In genomic region chr3:64318001-64318400, GRCh38 we compare ENCODE assay signal across 36 cellular contexts.
DNase-seq lines count a peak whose midpoint lies in the region; FAIRE-seq and TF ChIP-seq lines count a peak whose summit lies in the region.
"Had no signal": no experiment of that assay in that cellular context is flagged by ENCODE, and none has a peak within 500 bp of the region (broad histone marks: within the 10 kb centered on the region; RNA-seq: fewer than 3 reads in every experiment).

No MANE protein-coding gene starts in this region.

- no peaks in the 10 kb centered on the region for H3K4me1 Mint-ChIP-seq in CD4-positive, alpha-beta memory T cell
- peaks cover 19% of the 10 kb centered on the region for H3K4me1 Mint-ChIP-seq in nephron progenitor cell
- H3K4me1 Mint-ChIP-seq: central memory CD8-positive, alpha-beta T cell; T-helper 17 cell had no signal

- H3K4me1 ChIP-seq in small intestine (ENCODE audit: control insufficient read depth in 2 of 2, insufficient read depth in 1 of 2, low read depth in 1 of 2, low read length in 1 of 2): peaks cover 0 to 2% of the 10 kb centered on the region in 2 donors
- no peaks in the 10 kb centered on the region for H3K4me1 ChIP-seq in CD4-positive, alpha-beta memory T cell (ENCODE audit: insufficient read depth, low read length)
- H3K4me1 ChIP-seq: BE2C, body of pancreas, foreskin keratinocyte, spleen, vagina had no signal

- WGBS in small intestine, 3 donors: 61 to 82% (median 65%) methylated on average over 3 of the region's 3 CpGs

- no peak overlapping the region for H3K27ac Mint-ChIP-seq in CD4-positive, alpha-beta memory T cell
- no peak overlapping the region for H3K27ac Mint-ChIP-seq in nephron progenitor cell
- H3K27ac Mint-ChIP-seq: activated naive CD8-positive, alpha-beta T cell treated with anti-CD3 and anti-CD28 coated beads, Interleukin-2, amount 50 U/mL, for 24 hours; activated T-cell treated with anti-CD3 and anti-CD28 coated beads, Interleukin-2, amount 50 U/mL, for 72 hours; endodermal cell; H9; stimulated activated naive CD8-positive, alpha-beta T cell treated with anti-CD3 and anti-CD28 coated beads, Interleukin-15, Interleukin-2, amounts not matched to agents 100 ng/mL and 50 ng/mL, for 24 hours; T-helper 17 cell had no signal

- H3K36me3 Mint-ChIP-seq in CD4-positive, alpha-beta memory T cell: no peaks in the 10 kb centered on the region
- no peaks in the 10 kb centered on the region for H3K36me3 Mint-ChIP-seq in nephron progenitor cell (ENCODE audit: low read depth)

- POLR2A ChIA-PET in CD4-positive, alpha-beta memory T cell (lab: Charles Lee; ENCODE audit: partially characterized antibody): no interaction called here

- no peak overlapping the region for H3K4me3 ChIP-seq in small intestine (ENCODE audit: low read depth in 1 of 2, low read length in 2 of 2)
- H3K4me3 ChIP-seq in CD4-positive, alpha-beta memory T cell (ENCODE audit: low read length in 2 of 2): no peak overlapping the region
- H3K4me3 ChIP-seq: body of pancreas, esophagus squamous epithelium, ovary, right atrium auricular region, SK-N-MC, spleen, thoracic aorta, vagina had no signal

- CTCF ChIA-PET in CD4-positive, alpha-beta memory T cell (lab: Charles Lee; ENCODE audit: partially characterized antibody): no interaction called here

- no peaks in the 10 kb centered on the region for H3K27me3 ChIP-seq in small intestine (ENCODE audit: control insufficient read depth in 2 of 2, insufficient read depth in 2 of 2, low read length in 2 of 2)
- no peaks in the 10 kb centered on the region for H3K27me3 ChIP-seq in CD4-positive, alpha-beta memory T cell (ENCODE audit: insufficient read depth, low read length)
- H3K27me3 ChIP-seq: BE2C, body of pancreas, esophagus squamous epithelium, foreskin keratinocyte, ovary, right atrium auricular region, spleen, vagina had no signal

- H3K27ac ChIP-seq in small intestine (ENCODE audit: low read depth in 1 of 2, low read length in 1 of 2): no peak overlapping the region
- no peak overlapping the region for H3K27ac ChIP-seq in CD4-positive, alpha-beta memory T cell (ENCODE audit: low read depth, low read length)
- H3K27ac ChIP-seq: body of pancreas, esophagus squamous epithelium, foreskin keratinocyte, ovary, right atrium auricular region, RWPE1, SK-N-MC, spleen, thoracic aorta, vagina had no signal

- H3K27me3 Mint-ChIP-seq in CD4-positive, alpha-beta memory T cell: peaks cover 0 to 2% of the 10 kb centered on the region in 2 donors
- H3K27me3 Mint-ChIP-seq in nephron progenitor cell (ENCODE audit: low read depth, poor library complexity): no peaks in the 10 kb centered on the region
- H3K27me3 Mint-ChIP-seq: central memory CD8-positive, alpha-beta T cell; stimulated activated naive CD8-positive, alpha-beta T cell treated with anti-CD3 and anti-CD28 coated beads, Interleukin-15, Interleukin-2, amounts not matched to agents 100 ng/mL and 50 ng/mL, for 24 hours had no signal

- no peak overlapping the region for H3K4me3 Mint-ChIP-seq in CD4-positive, alpha-beta memory T cell
- no peak overlapping the region for H3K4me3 Mint-ChIP-seq in nephron progenitor cell
- H3K4me3 Mint-ChIP-seq: activated naive CD8-positive, alpha-beta T cell treated with anti-CD3 and anti-CD28 coated beads, Interleukin-2, amount 50 U/mL, for 24 hours; activated T-cell treated with anti-CD3 and anti-CD28 coated beads, Interleukin-2, amount 50 U/mL, for 72 hours; central memory CD8-positive, alpha-beta T cell; endodermal cell; H9; stimulated activated naive CD8-positive, alpha-beta T cell treated with anti-CD3 and anti-CD28 coated beads, Interleukin-15, Interleukin-2, amounts not matched to agents 100 ng/mL and 50 ng/mL, for 24 hours; T-helper 17 cell had no signal

- no peaks in the 10 kb centered on the region for H3K9me3 Mint-ChIP-seq in CD4-positive, alpha-beta memory T cell
- no peaks in the 10 kb centered on the region for H3K9me3 Mint-ChIP-seq in nephron progenitor cell
- H3K9me3 Mint-ChIP-seq: activated naive CD8-positive, alpha-beta T cell treated with anti-CD3 and anti-CD28 coated beads, Interleukin-2, amount 50 U/mL, for 24 hours; activated T-cell treated with anti-CD3 and anti-CD28 coated beads, Interleukin-2, amount 50 U/mL, for 72 hours; central memory CD8-positive, alpha-beta T cell; endodermal cell; H9; stimulated activated naive CD8-positive, alpha-beta T cell treated with anti-CD3 and anti-CD28 coated beads, Interleukin-15, Interleukin-2, amounts not matched to agents 100 ng/mL and 50 ng/mL, for 24 hours had no signal

- no peak for TF ChIP-seq CTCF in nephron progenitor cell (IDR thresholded peaks at IDR 0.05)

- FAIRE-seq in small intestine (lab: Jason Lieb, UNC): no peak
- FAIRE-seq: GM12892, HepG2 had no signal

- no peaks in the 10 kb centered on the region for H3K36me3 ChIP-seq in small intestine (ENCODE audit: control insufficient read depth in 2 of 2, insufficient read depth in 2 of 2, low read length in 2 of 2)
- H3K36me3 ChIP-seq in CD4-positive, alpha-beta memory T cell (ENCODE audit: insufficient read depth, low read length): no peaks in the 10 kb centered on the region
- H3K36me3 ChIP-seq: BE2C, esophagus squamous epithelium, ovary, right atrium auricular region, spleen, thoracic aorta, vagina had no signal

- DNase-seq in EH (ENCODE audit: low read depth) (peak; percentile 35), SW480 (ENCODE audit: low spot score) (peak; percentile 73), foreskin melanocyte (peak; percentile 73), small intestine (peak; percentile 38), KG1 (lab: John Stamatoyannopoulos, UW) (no peak), nephron progenitor cell (no peak), NCI-H1092 treated with DMSO at 0.1 percent for 48 hours (lab: John Stamatoyannopoulos, UW) (no peak)
- DNase-seq in CD4-positive, alpha-beta memory T cell: no peak
- DNase-seq: ACHN; activated CD4-positive, alpha-beta T cell treated with anti-CD3 and anti-CD28 coated beads, Interleukin-2, amount 50 U/mL, for 48 hours; activated CD4-positive, CD25-positive, alpha-beta regulatory T cell treated with anti-CD3 and anti-CD28 coated beads, Interleukin-2, amount 50 U/mL, for 72 hours; activated naive CD8-positive, alpha-beta T cell treated with anti-CD3 and anti-CD28 coated beads, Interleukin-2, amount 50 U/mL, for 24 hours; activated T-cell treated with anti-CD3 and anti-CD28 coated beads, Interleukin-2, amount 50 U/mL, for 72 hours; BE2C; body of pancreas; dermis blood vessel endothelial cell; DMS153; endodermal cell; esophagus squamous epithelium; H9; NCI-H1694; ovary; spleen; stimulated activated CD4-positive, alpha-beta T cell treated with anti-CD3 and anti-CD28 coated beads, Interleukin-2, amount 100 ng/mL, for 24 hours; stimulated activated CD8-positive, alpha-beta memory T cell treated with anti-CD3 and anti-CD28 coated beads, Interleukin-4, amount 100 ng/mL, for 48 hours; T-helper 17 cell had no signal

- intact Hi-C loops in CD4-positive, alpha-beta memory T cell (cut with micrococcal nuclease): no loop called here

- no peaks in the 10 kb centered on the region for H3K9me3 ChIP-seq in small intestine (ENCODE audit: control insufficient read depth, low read depth)
- no peaks in the 10 kb centered on the region for H3K9me3 ChIP-seq in CD4-positive, alpha-beta memory T cell (ENCODE audit: control insufficient read depth in 1 of 2, low read length in 2 of 2)
- H3K9me3 ChIP-seq: BE2C, body of pancreas, esophagus squamous epithelium, ovary, right atrium auricular region, spleen, thoracic aorta, vagina had no signal

Comparison
In these comparisons a context has a peak if more than half of its experiments do, and no peak if none do; other contexts are left out.
1. DNase-seq: peak in EH (single experiment), SW480 (single experiment), foreskin melanocyte (single experiment) and small intestine (single experiment); none in CD4-positive, alpha-beta memory T cell (0 of 5), KG1 (single experiment), nephron progenitor cell (single experiment) and NCI-H1092 treated with DMSO at 0.1 percent for 48 hours (single experiment).